In the genomic region with DNA sequence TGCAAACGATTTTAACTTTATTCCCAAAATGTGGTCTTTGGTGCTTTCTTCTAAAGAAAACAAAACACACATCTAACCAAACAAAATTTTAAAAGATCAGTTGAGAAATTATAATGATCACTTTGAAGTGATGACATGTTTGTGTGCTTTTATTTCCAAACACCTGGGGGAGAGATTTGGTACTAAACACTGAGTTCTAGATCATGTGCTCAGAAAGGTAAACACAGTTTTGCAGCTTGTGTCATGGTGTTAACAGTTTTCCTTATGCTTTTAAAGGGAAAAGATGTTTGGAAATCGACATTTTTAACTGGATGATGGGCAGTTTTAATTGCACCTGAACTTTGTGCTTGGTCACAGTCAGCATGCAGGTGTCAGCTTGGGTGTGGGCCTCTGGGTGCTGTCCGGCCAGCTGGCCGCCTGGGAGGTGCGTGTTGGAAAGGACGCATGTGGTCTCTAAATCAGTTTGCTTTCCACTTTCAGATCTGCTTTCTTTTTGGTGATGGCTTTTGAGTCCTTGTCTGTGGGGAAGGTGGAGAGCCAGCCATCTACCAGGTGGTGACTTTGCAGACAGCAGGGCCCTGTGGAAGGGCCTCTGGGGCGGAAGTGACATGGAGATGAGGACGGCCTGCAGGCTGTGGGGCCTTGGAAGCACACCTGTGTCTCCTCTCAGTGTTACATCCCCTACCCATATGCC, we compare ENCODE assay signal across 1 cellular context.
TF ChIP-seq lines count a peak whose summit lies in the region.

No MANE protein-coding gene starts in this region.

TF ChIP-seq in WTC11, 78 proteins besides CTCF, POLR2A, EP300 and RAD21 (continued from another document):
- TF ChIP-seq, protein P1, sequence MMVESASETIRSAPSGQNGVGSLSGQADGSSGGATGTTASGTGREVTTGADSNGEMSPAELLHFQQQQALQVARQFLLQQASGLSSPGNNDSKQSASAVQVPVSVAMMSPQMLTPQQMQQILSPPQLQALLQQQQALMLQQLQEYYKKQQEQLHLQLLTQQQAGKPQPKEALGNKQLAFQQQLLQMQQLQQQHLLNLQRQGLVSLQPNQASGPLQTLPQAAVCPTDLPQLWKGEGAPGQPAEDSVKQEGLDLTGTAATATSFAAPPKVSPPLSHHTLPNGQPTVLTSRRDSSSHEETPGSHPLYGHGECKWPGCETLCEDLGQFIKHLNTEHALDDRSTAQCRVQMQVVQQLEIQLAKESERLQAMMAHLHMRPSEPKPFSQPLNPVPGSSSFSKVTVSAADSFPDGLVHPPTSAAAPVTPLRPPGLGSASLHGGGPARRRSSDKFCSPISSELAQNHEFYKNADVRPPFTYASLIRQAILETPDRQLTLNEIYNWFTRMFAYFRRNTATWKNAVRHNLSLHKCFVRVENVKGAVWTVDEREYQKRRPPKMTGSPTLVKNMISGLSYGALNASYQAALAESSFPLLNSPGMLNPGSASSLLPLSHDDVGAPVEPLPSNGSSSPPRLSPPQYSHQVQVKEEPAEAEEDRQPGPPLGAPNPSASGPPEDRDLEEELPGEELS (CRISPR knock-in tag; IDR thresholded peaks at IDR 0.05), result no peak
